Comparison of ENCODE assay signal across 1 cellular context in the genomic region with DNA sequence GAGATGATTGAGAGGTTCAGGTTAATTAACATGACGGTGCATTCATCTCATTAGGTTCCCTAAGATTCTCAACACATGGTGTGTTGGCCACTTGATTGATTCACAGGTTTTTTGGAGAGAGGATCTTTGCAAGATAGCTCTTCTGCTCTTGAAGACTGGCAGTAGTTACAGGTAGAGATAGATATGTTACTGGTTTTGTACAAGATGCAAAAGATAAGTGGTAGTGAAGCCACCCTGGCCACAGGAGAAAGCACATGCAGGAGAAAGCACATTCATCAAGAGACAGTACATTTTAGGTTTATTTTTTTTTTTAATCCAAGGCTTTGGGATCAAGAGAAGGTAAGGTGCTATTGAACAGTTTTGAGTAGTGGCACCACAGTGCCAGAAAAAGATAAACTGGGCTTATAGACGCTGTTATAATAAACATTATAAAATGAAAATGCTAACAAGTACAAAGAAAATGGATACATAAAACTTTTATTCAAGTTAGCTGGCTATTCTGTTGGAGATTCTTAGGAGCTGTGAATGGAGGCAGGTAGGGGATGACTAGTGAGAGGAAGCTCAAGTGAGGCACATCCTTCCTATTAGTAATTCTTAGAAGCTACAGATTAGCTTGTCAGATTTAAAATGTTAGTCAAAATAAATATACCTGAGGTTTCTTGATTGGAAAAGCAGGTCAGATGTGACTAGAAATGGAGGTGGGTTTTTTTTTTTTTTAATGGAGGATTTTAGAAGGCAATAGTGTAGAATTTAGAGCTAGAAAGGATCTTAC.
TF ChIP-seq lines count a peak whose summit lies in the region.

No MANE protein-coding gene starts in this region.

TF ChIP-seq in endothelial cell of umbilical vein, 7 proteins besides CTCF, POLR2A, EP300 and RAD21:
- TF ChIP-seq GATA2 (IDR thresholded peaks at IDR 0.05; ENCODE audit: insufficient read depth, insufficient read length, low read depth, low read length): peak; percentile 22
- peak; percentile 52 for TF ChIP-seq FOS (IDR thresholded peaks at IDR 0.05; ENCODE audit: borderline replicate concordance, insufficient read depth, low read length)
- TF ChIP-seq, protein P1, sequence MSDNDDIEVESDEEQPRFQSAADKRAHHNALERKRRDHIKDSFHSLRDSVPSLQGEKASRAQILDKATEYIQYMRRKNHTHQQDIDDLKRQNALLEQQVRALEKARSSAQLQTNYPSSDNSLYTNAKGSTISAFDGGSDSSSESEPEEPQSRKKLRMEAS (IDR thresholded peaks at IDR 0.05; ENCODE audit: insufficient read depth, insufficient read length): no peak
- peak; percentile 37 for TF ChIP-seq JUN (IDR thresholded peaks at IDR 0.05; ENCODE audit: borderline replicate concordance, insufficient read depth, insufficient read length, low read depth)
TF ChIP-seq in endothelial cell of umbilical vein: peak in this region for 3.
